22 cellular contexts compared by ENCODE assay signal in genomic region chr22:27994481-27995331, GRCh38.
A peak's percentile ranks its signal among the peaks of the same experiment; 100 is the strongest.
DNase-seq lines count a peak whose midpoint lies in the region; ATAC-seq, FAIRE-seq and TF ChIP-seq lines count a peak whose summit lies in the region.
"Had no signal": no experiment of that assay in that cellular context is flagged by ENCODE, and none has a peak within 500 bp of the region (broad histone marks: within the 10 kb centered on the region; RNA-seq: fewer than 3 reads in every experiment).

No MANE protein-coding gene starts in this region.

- TF ChIP-seq RAD21 in HepG2 (CRISPR knock-in tag; IDR thresholded peaks at IDR 0.05), result no peak

- peaks cover 17% of the 10 kb centered on the region for H3K36me3 Mint-ChIP-seq in chondrocyte (ENCODE audit: low read depth)
- H3K36me3 Mint-ChIP-seq: immature natural killer cell, WTC11 had no signal

- H3K36me3 ChIP-seq in right lobe of liver (no peaks in the 10 kb centered on the region), HepG2 (replicated peaks in 1 of 2; ENCODE audit: control insufficient read depth in 1 of 2, insufficient read depth in 2 of 2, low read length in 2 of 2) (peaks cover 11 to 15% of the 10 kb centered on the region in 2 experiments; a peak in 4 of 5 replicates), osteoblast (ENCODE audit: insufficient read depth, low read length) (peaks cover 4% of the 10 kb centered on the region)

- no peak for ATAC-seq in right lobe of liver
- no peak for ATAC-seq in HepG2
- ATAC-seq in HG03175 (IDR thresholded peaks at IDR 0.05; ENCODE audit: unreplicated experiment), result no peak
- ATAC-seq: foreskin keratinocyte, WTC11 had no signal

- WGBS in right lobe of liver (ENCODE audit: insufficient coverage, low coverage, low lambda C conversion rate, missing lambda C conversion rate), result 65% methylated on average over 5 of the region's 14 CpGs
- 95% methylated on average over 9 of the region's 14 CpGs for WGBS in HepG2 (ENCODE audit: low lambda C conversion rate)

- H3K9me3 Mint-ChIP-seq in chondrocyte (ENCODE audit: low read depth), result no peaks in the 10 kb centered on the region
- H3K9me3 Mint-ChIP-seq: immature natural killer cell, WTC11 had no signal

- CTCF ChIA-PET in HepG2 (lab: Yijun Ruan, JAX; ENCODE audit: low intra/inter-chr PET ratio, low total read pairs), result no interaction called here

- H3K4me1 ChIP-seq in right lobe of liver (peaks cover 0 to 11% (median 5%) of the 10 kb centered on the region in 4 donors), HepG2 (ENCODE audit: insufficient read depth, low read length) (peaks cover 8% of the 10 kb centered on the region), osteoblast (ENCODE audit: insufficient read depth, low read length) (peaks cover 28% of the 10 kb centered on the region)
- H3K4me1 ChIP-seq: breast epithelium, foreskin keratinocyte had no signal

- in situ Hi-C loops in HepG2 (cut with HindIII; ENCODE audit: extremely low pct_ligation_motif_present, low pct_unique_long_range_greater_than_20kb), result no loop called here

- no peaks in the 10 kb centered on the region for H3K27me3 Mint-ChIP-seq in chondrocyte (ENCODE audit: low read depth)

- no peak overlapping the region for H3K4me3 Mint-ChIP-seq in chondrocyte (ENCODE audit: unreplicated experiment)
- H3K4me3 Mint-ChIP-seq: immature natural killer cell, WTC11 had no signal

- FAIRE-seq in HepG2 (lab: Jason Lieb, UNC), result no peak
- FAIRE-seq: D721Med had no signal

- H3K9me3 ChIP-seq in right lobe of liver (no peaks in the 10 kb centered on the region), HepG2 (ENCODE audit: low read length) (no peaks in the 10 kb centered on the region), osteoblast (ENCODE audit: low read depth, low read length) (no peaks in the 10 kb centered on the region)
- H3K9me3 ChIP-seq: breast epithelium had no signal

- H4K20me1 ChIP-seq in HepG2 (ENCODE audit: insufficient read depth, low read length), result no peaks in the 10 kb centered on the region
- peaks cover 3% of the 10 kb centered on the region for H4K20me1 ChIP-seq in osteoblast (ENCODE audit: insufficient read depth, low read length)

- TF ChIP-seq CTCF in right lobe of liver (IDR thresholded peaks at IDR 0.05), result no peak
- TF ChIP-seq CTCF in HepG2 (CRISPR knock-in tag; IDR thresholded peaks at IDR 0.05), result no peak
- TF ChIP-seq CTCF in chondrocyte (IDR thresholded peaks at IDR 0.05), result no peak
- no peak for TF ChIP-seq CTCF in osteoblast (IDR thresholded peaks at IDR 0.05; ENCODE audit: extremely low read depth, low read depth, low read length)

- H3K27ac ChIP-seq in right lobe of liver, result no peak overlapping the region
- no peak overlapping the region for H3K27ac ChIP-seq in HepG2 (ENCODE audit: extremely low read length, insufficient read depth, low read length)
- H3K27ac ChIP-seq in osteoblast (ENCODE audit: low read depth, low read length), result no peak overlapping the region
- H3K27ac ChIP-seq: breast epithelium, C4-2B, foreskin keratinocyte, RWPE1 had no signal

- no peak overlapping the region for H3K9ac ChIP-seq in HepG2 (ENCODE audit: insufficient read depth, low read depth, low read length)

- TF ChIP-seq POLR2A in right lobe of liver (IDR thresholded peaks at IDR 0.05), result no peak
- no peak for TF ChIP-seq POLR2A in HepG2 (IDR thresholded peaks at IDR 0.05; ENCODE audit: insufficient read depth in 1 of 2, low read depth in 2 of 2, low read length in 2 of 2)

- H3K4me3 ChIP-seq in right lobe of liver (no peak overlapping the region), HepG2 (replicated peaks in 1 of 3; ENCODE audit: insufficient read depth in 1 of 3, low read depth in 2 of 3, low read length in 3 of 3) (no peak overlapping the region), osteoblast (ENCODE audit: insufficient read depth, low read length) (no peak overlapping the region)
- H3K4me3 ChIP-seq: breast epithelium, lung had no signal

- peaks cover 17% of the 10 kb centered on the region for H3K4me1 Mint-ChIP-seq in chondrocyte (ENCODE audit: low read depth)
- H3K4me1 Mint-ChIP-seq: immature natural killer cell had no signal

- DNase-seq in right lobe of liver, result peak in 2 of 3 donors; percentile 40 to 44
- no peak for DNase-seq in HepG2 (ENCODE audit: low spot score)
- peak; percentile 59 for DNase-seq in chondrocyte (ENCODE audit: low spot score)
- peak; percentile 73 for DNase-seq in osteoblast (ENCODE audit: insufficient read length, low spot score, missing footprints)
- no peak for DNase-seq in NCI-H526 (lab: John Stamatoyannopoulos, UW)
- DNase-seq in LoVo (ENCODE audit: low spot score), result no peak
- DNase-seq: activated CD4-positive, alpha-beta T cell treated with anti-CD3 and anti-CD28 coated beads, Interleukin-2, amount 50 U/mL, for 48 hours; activated gamma-delta T cell; erythroblast; foreskin keratinocyte; immature natural killer cell; NCI-H1417 treated with DMSO at 0.1 percent for 48 hours; NK-92 treated with Interleukin-12 subunit alpha and Interleukin-12 subunit beta, amount 100 ng/mL, for 24 hours; nucleus accumbens; T-helper 9 cell had no signal

- intact Hi-C loops in right lobe of liver (cut with DNase I), result no loop called here
- intact Hi-C loops in HepG2 (cut with micrococcal nuclease; ENCODE audit: unreplicated experiment), result no loop called here

- POLR2A ChIA-PET in HepG2 (lab: Yijun Ruan, JAX), result interaction anchor here (0.5 kb wide), 1 partner anchor 57 kb away, joined by 3 read pairs; no protein-coding TSS in a partner anchor

- H3K4me2 ChIP-seq in HepG2 (ENCODE audit: low read depth, low read length) (no peak overlapping the region), osteoblast (ENCODE audit: insufficient read depth, low read length) (no peak overlapping the region)

- H3K27ac Mint-ChIP-seq in chondrocyte (ENCODE audit: unreplicated experiment), result no peak overlapping the region
- H3K27ac Mint-ChIP-seq: WTC11 had no signal

- H3K27me3 ChIP-seq in right lobe of liver (no peaks in the 10 kb centered on the region), HepG2 (ENCODE audit: control insufficient read depth in 1 of 2, insufficient read depth in 2 of 2, low read length in 2 of 2) (no peaks in the 10 kb centered on the region; a peak in 1 of 5 replicates), osteoblast (ENCODE audit: insufficient read depth, low read length) (no peaks in the 10 kb centered on the region)
- H3K27me3 ChIP-seq: breast epithelium, foreskin keratinocyte had no signal

- TF ChIP-seq EP300 in HepG2 (IDR thresholded peaks at IDR 0.05; ENCODE audit: low read depth in 2 of 2, low read length in 2 of 2), result no peak
- TF ChIP-seq EP300 in HepG2 (CRISPR knock-in tag; IDR thresholded peaks at IDR 0.05; ENCODE audit: borderline replicate concordance), result no peak

- H2AFZ ChIP-seq in HepG2 (ENCODE audit: low read length) (no peak overlapping the region), osteoblast (ENCODE audit: low read length) (no peak overlapping the region)

- H3K79me2 ChIP-seq in HepG2 (ENCODE audit: insufficient read depth, low read length), result no peaks in the 10 kb centered on the region
- no peaks in the 10 kb centered on the region for H3K79me2 ChIP-seq in osteoblast (ENCODE audit: insufficient read depth, low read length)

- BruUV-seq in HepG2 (replicated peaks; lab: Mats Ljungman, UMichigan), result no TSS peak

TF ChIP-seq in HepG2, 621 proteins besides CTCF, POLR2A, EP300 and RAD21 (continues in another document):
- TF ChIP-seq, protein P1, sequence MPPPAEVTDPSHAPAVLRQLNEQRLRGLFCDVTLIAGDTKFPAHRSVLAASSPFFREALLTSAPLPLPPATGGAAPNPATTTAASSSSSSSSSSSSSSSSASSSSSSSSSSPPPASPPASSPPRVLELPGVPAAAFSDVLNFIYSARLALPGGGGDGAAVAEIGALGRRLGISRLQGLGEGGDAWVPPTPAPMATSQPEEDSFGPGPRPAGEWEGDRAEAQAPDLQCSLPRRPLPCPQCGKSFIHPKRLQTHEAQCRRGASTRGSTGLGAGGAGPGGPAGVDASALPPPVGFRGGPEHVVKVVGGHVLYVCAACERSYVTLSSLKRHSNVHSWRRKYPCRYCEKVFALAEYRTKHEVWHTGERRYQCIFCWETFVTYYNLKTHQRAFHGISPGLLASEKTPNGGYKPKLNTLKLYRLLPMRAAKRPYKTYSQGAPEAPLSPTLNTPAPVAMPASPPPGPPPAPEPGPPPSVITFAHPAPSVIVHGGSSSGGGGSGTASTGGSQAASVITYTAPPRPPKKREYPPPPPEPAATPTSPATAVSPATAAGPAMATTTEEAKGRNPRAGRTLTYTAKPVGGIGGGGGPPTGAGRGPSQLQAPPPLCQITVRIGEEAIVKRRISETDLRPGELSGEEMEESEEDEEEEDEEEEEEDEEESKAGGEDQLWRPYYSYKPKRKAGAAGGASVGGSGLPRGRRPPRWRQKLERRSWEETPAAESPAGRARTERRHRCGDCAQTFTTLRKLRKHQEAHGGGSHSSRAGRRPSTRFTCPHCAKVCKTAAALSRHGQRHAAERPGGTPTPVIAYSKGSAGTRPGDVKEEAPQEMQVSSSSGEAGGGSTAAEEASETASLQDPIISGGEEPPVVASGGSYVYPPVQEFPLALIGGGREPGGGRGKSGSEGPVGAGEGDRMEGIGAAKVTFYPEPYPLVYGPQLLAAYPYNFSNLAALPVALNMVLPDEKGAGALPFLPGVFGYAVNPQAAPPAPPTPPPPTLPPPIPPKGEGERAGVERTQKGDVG (CRISPR knock-in tag; IDR thresholded peaks at IDR 0.05; ENCODE audit: borderline replicate concordance), result no peak
- TF ChIP-seq SALL2 (CRISPR knock-in tag; IDR thresholded peaks at IDR 0.05) (no peak), PHF8 (CRISPR knock-in tag; IDR thresholded peaks at IDR 0.05) (no peak), ZNF382 (CRISPR knock-in tag; IDR thresholded peaks at IDR 0.05; ENCODE audit: borderline replicate concordance) (no peak), SOX6 (IDR thresholded peaks at IDR 0.05) (no peak), SOX6 (CRISPR knock-in tag; IDR thresholded peaks at IDR 0.05) (no peak), ZNF543 (CRISPR knock-in tag; IDR thresholded peaks at IDR 0.05) (no peak), ZNF770 (CRISPR knock-in tag; IDR thresholded peaks at IDR 0.05) (no peak), RFX1 (IDR thresholded peaks at IDR 0.05) (no peak), ERF (CRISPR knock-in tag; IDR thresholded peaks at IDR 0.05) (no peak), SP4 (CRISPR knock-in tag; IDR thresholded peaks at IDR 0.05) (no peak)

Comparison
In these comparisons a context has a peak if more than half of its experiments do, and no peak if none do; other contexts are left out.
1. DNase-seq: peak in right lobe of liver (2 of 3), chondrocyte (single experiment) and osteoblast (single experiment); none in HepG2 (single experiment), NCI-H526 (0 of 2) and LoVo (single experiment).